2 cellular contexts compared by ENCODE assay signal in the genomic region with DNA sequence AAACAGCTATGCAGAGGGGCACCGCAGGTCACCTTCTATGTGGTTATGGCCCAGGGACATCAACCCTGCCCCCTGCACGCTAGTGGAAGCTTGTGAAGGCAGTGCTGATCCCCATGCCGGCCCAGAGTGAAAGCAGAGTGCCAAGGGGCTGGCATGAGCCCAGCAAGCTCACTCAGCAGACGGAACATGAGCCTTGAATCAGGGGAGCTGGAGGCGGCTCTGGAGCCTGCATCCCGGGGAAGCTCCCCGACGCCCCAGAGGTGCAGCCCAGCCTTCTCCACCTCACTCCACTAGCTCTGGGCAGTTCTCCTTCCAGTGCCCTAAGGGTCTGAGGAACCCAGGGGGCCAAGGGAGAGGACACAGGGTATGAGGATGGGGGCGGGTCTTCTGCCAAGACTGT.
TF ChIP-seq lines count a peak whose summit lies in the region.

No MANE protein-coding gene starts in this region.

TF ChIP-seq in SK-N-SH treated with all-trans-retinoic acid at 6 μM for 48 hours, 23 proteins besides CTCF, POLR2A, EP300 and RAD21 (continued from another document):
- TF ChIP-seq, protein P1, sequence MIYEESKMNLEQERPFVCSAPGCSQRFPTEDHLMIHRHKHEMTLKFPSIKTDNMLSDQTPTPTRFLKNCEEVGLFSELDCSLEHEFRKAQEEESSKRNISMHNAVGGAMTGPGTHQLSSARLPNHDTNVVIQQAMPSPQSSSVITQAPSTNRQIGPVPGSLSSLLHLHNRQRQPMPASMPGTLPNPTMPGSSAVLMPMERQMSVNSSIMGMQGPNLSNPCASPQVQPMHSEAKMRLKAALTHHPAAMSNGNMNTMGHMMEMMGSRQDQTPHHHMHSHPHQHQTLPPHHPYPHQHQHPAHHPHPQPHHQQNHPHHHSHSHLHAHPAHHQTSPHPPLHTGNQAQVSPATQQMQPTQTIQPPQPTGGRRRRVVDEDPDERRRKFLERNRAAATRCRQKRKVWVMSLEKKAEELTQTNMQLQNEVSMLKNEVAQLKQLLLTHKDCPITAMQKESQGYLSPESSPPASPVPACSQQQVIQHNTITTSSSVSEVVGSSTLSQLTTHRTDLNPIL (CRISPR knock-in tag; IDR thresholded peaks at IDR 0.05; ENCODE audit: low read depth) = no peak
- no peak for TF ChIP-seq TOX (CRISPR knock-in tag; IDR thresholded peaks at IDR 0.05; ENCODE audit: borderline replicate concordance)
- no peak for TF ChIP-seq RARB (CRISPR knock-in tag; IDR thresholded peaks at IDR 0.05)
- TF ChIP-seq, protein P2, sequence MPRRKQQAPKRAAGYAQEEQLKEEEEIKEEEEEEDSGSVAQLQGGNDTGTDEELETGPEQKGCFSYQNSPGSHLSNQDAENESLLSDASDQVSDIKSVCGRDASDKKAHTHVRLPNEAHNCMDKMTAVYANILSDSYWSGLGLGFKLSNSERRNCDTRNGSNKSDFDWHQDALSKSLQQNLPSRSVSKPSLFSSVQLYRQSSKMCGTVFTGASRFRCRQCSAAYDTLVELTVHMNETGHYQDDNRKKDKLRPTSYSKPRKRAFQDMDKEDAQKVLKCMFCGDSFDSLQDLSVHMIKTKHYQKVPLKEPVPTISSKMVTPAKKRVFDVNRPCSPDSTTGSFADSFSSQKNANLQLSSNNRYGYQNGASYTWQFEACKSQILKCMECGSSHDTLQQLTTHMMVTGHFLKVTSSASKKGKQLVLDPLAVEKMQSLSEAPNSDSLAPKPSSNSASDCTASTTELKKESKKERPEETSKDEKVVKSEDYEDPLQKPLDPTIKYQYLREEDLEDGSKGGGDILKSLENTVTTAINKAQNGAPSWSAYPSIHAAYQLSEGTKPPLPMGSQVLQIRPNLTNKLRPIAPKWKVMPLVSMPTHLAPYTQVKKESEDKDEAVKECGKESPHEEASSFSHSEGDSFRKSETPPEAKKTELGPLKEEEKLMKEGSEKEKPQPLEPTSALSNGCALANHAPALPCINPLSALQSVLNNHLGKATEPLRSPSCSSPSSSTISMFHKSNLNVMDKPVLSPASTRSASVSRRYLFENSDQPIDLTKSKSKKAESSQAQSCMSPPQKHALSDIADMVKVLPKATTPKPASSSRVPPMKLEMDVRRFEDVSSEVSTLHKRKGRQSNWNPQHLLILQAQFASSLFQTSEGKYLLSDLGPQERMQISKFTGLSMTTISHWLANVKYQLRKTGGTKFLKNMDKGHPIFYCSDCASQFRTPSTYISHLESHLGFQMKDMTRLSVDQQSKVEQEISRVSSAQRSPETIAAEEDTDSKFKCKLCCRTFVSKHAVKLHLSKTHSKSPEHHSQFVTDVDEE (CRISPR knock-in tag; IDR thresholded peaks at IDR 0.05) = no peak
- TF ChIP-seq ZFP3 (CRISPR knock-in tag; IDR thresholded peaks at IDR 0.05) = no peak
- no peak for TF ChIP-seq OSR1 (CRISPR knock-in tag; IDR thresholded peaks at IDR 0.05)
- no peak for TF ChIP-seq PPARA (CRISPR knock-in tag; IDR thresholded peaks at IDR 0.05; ENCODE audit: borderline replicate concordance)
- no peak for TF ChIP-seq GLIS3 (CRISPR knock-in tag; IDR thresholded peaks at IDR 0.05)
- TF ChIP-seq TCF4 (CRISPR knock-in tag; IDR thresholded peaks at IDR 0.05; ENCODE audit: borderline replicate concordance) = no peak

TF ChIP-seq in SK-N-SH, 30 proteins besides CTCF, POLR2A, EP300 and RAD21 (continued from another document):
- TF ChIP-seq RXRA (IDR thresholded peaks at IDR 0.05; ENCODE audit: borderline replicate concordance, low read depth) (no peak), NRF1 (IDR thresholded peaks at IDR 0.05; ENCODE audit: low read depth, low read length) (no peak), SMC3 (IDR thresholded peaks at IDR 0.05; ENCODE audit: low read depth, low read length) (no peak), TAF1 (IDR thresholded peaks at IDR 0.05; ENCODE audit: borderline replicate concordance, low read depth, low read length) (no peak), FOXM1 (IDR thresholded peaks at IDR 0.05; ENCODE audit: low read depth) (no peak), POLR2AphosphoS5 (IDR thresholded peaks at IDR 0.05; ENCODE audit: low read depth, low read length) (no peak)
- TF ChIP-seq, protein P3, sequence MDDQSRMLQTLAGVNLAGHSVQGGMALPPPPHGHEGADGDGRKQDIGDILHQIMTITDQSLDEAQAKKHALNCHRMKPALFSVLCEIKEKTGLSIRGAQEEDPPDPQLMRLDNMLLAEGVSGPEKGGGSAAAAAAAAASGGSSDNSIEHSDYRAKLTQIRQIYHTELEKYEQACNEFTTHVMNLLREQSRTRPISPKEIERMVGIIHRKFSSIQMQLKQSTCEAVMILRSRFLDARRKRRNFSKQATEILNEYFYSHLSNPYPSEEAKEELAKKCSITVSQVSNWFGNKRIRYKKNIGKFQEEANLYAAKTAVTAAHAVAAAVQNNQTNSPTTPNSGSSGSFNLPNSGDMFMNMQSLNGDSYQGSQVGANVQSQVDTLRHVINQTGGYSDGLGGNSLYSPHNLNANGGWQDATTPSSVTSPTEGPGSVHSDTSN (IDR thresholded peaks at IDR 0.05) = no peak
- TF ChIP-seq, protein P4, sequence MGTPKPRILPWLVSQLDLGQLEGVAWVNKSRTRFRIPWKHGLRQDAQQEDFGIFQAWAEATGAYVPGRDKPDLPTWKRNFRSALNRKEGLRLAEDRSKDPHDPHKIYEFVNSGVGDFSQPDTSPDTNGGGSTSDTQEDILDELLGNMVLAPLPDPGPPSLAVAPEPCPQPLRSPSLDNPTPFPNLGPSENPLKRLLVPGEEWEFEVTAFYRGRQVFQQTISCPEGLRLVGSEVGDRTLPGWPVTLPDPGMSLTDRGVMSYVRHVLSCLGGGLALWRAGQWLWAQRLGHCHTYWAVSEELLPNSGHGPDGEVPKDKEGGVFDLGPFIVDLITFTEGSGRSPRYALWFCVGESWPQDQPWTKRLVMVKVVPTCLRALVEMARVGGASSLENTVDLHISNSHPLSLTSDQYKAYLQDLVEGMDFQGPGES (IDR thresholded peaks at IDR 0.05; ENCODE audit: low read depth, low read length) = no peak
- TF ChIP-seq, protein P5, sequence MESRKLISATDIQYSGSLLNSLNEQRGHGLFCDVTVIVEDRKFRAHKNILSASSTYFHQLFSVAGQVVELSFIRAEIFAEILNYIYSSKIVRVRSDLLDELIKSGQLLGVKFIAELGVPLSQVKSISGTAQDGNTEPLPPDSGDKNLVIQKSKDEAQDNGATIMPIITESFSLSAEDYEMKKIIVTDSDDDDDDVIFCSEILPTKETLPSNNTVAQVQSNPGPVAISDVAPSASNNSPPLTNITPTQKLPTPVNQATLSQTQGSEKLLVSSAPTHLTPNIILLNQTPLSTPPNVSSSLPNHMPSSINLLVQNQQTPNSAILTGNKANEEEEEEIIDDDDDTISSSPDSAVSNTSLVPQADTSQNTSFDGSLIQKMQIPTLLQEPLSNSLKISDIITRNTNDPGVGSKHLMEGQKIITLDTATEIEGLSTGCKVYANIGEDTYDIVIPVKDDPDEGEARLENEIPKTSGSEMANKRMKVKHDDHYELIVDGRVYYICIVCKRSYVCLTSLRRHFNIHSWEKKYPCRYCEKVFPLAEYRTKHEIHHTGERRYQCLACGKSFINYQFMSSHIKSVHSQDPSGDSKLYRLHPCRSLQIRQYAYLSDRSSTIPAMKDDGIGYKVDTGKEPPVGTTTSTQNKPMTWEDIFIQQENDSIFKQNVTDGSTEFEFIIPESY (IDR thresholded peaks at IDR 0.05; ENCODE audit: borderline replicate concordance, low read depth) = no peak
